In the genomic region with DNA sequence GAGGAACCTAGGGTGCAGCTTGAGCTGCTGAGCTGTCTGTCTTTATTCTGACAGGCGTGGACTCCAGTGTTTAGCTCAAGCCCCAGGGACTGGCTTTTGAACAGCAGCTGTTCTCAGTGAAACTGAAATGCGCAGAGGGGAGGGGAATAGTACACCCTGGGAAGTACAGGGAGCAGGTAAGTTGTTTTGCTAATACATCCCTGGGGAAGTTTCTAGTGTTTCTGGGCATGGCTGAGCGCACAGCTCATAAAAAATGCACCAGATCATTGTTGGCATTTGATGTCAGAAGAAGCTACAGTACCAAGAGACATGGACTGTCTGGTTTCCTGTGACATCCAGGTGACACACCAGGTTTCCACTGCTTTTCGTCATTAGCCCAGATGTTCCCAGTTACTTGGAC, we compare ENCODE assay signal across 23 cellular contexts.
A peak's percentile ranks its signal among the peaks of the same experiment; 100 is the strongest.
DNase-seq lines count a peak whose midpoint lies in the region; ATAC-seq and TF ChIP-seq lines count a peak whose summit lies in the region.
"Had no signal": no experiment of that assay in that cellular context is flagged by ENCODE, and none has a peak within 500 bp of the region (broad histone marks: within the 10 kb centered on the region; RNA-seq: fewer than 3 reads in every experiment).

No MANE protein-coding gene starts in this region.

- H3K27ac ChIP-seq in neural cell (ENCODE audit: low read length), result peak overlapping the region; percentile 79
- H3K27ac ChIP-seq in PC-3 (ENCODE audit: low read length), result no peak overlapping the region
- H3K27ac ChIP-seq: ascending aorta, heart left ventricle, KMS-11, Peyer's patch, psoas muscle, SJSA1, skin epidermis, testis had no signal

- no peak for TF ChIP-seq CTCF in neural cell (IDR thresholded peaks at IDR 0.05; ENCODE audit: poor library complexity, severe bottlenecking)
- TF ChIP-seq CTCF in PC-3 (conservative IDR thresholded peaks at IDR 0.05; ENCODE audit: low read depth, low read length), result no peak

- ATAC-seq in HG02970 (IDR thresholded peaks at IDR 0.05; ENCODE audit: low FRiP score, unreplicated experiment) (no peak), PC-3 (no peak), HG03571 (IDR thresholded peaks at IDR 0.05; ENCODE audit: unreplicated experiment) (no peak)
- ATAC-seq: activated naive CD4-positive, alpha-beta T cell treated with anti-CD3 and anti-CD28 coated beads, Interleukin-2, amount 50 U/mL, for 72 hours; activated T-helper 17 cell treated with anti-CD3 and anti-CD28 coated beads, Interleukin-2, amount 50 U/mL, for 72 hours; HCT116; heart left ventricle; left ventricle myocardium superior; psoas muscle; T-helper 17 cell had no signal

- H3K4me3 ChIP-seq in neural cell (ENCODE audit: low read length), result peak overlapping the region; percentile 30
- no peak overlapping the region for H3K4me3 ChIP-seq in PC-3 (ENCODE audit: low read length)
- H3K4me3 ChIP-seq: ascending aorta, heart left ventricle, Peyer's patch, psoas muscle, SJSA1, skin epidermis, testis had no signal

- intact Hi-C loops in PC-3 (cut with micrococcal nuclease), result no loop called here

- DNase-seq in DMS79 (lab: John Stamatoyannopoulos, UW) (peak; percentile 49), NCI-H187 treated with DMSO at 0.1 percent for 48 hours (lab: John Stamatoyannopoulos, UW) (peak; percentile 97), NCI-H69 (lab: John Stamatoyannopoulos, UW) (peak; percentile 95), PC-3 (no peak), NCI-H2081 (lab: John Stamatoyannopoulos, UW) (no peak)
- DNase-seq: activated CD4-positive, alpha-beta T cell treated with anti-CD3 and anti-CD28 coated beads, Interleukin-2, amount 50 U/mL, for 1 hour; heart left ventricle; left ventricle myocardium superior; Peyer's patch; psoas muscle; stimulated activated naive CD4-positive, alpha-beta T cell; T-helper 17 cell; testis had no signal

- H3K36me3 ChIP-seq in neural cell (ENCODE audit: insufficient read depth, low read length) (no peaks in the 10 kb centered on the region), PC-3 (ENCODE audit: low read depth, low read length) (no peaks in the 10 kb centered on the region)
- H3K36me3 ChIP-seq: ascending aorta, heart left ventricle, Peyer's patch, SJSA1 had no signal

- POLR2A ChIA-PET in PC-3 (lab: Charles Lee; ENCODE audit: unreplicated experiment), result no interaction called here

- H3F3A ChIP-seq in neural cell (ENCODE audit: insufficient read depth, low read length, poor library complexity, severe bottlenecking) (no peaks in the 10 kb centered on the region), PC-3 (ENCODE audit: low read length, unreplicated experiment) (no peaks in the 10 kb centered on the region)

- H3K9me3 ChIP-seq in neural cell (ENCODE audit: low read length), result no peaks in the 10 kb centered on the region
- H3K9me3 ChIP-seq in PC-3 (ENCODE audit: low read length), result no peaks in the 10 kb centered on the region
- H3K9me3 ChIP-seq: ascending aorta, heart left ventricle, Peyer's patch, psoas muscle, SJSA1, testis had no signal

- peak overlapping the region; percentile 20 for H3K4me2 ChIP-seq in neural cell (ENCODE audit: low read length)
- H3K4me2 ChIP-seq in PC-3 (ENCODE audit: low read length), result no peak overlapping the region
- H3K4me2 ChIP-seq: KMS-11 had no signal

- H2AFZ ChIP-seq in neural cell (ENCODE audit: low read depth, low read length), result no peak overlapping the region
- no peak overlapping the region for H2AFZ ChIP-seq in PC-3 (ENCODE audit: low read length)

- no peaks in the 10 kb centered on the region for H3K79me2 ChIP-seq in neural cell (replicated peaks; ENCODE audit: insufficient read depth, low read length)
- no peaks in the 10 kb centered on the region for H3K79me2 ChIP-seq in PC-3 (ENCODE audit: low read length)

- TF ChIP-seq EP300 in neural cell (conservative IDR thresholded peaks at IDR 0.05; ENCODE audit: poor library complexity, severe bottlenecking), result peak; percentile 49

- H3K9me2 ChIP-seq in neural cell (ENCODE audit: insufficient read depth, low read length) (no peaks in the 10 kb centered on the region), PC-3 (replicated peaks; ENCODE audit: low read length) (no peaks in the 10 kb centered on the region)

- H4K20me1 ChIP-seq in neural cell (ENCODE audit: insufficient read depth) (no peaks in the 10 kb centered on the region), PC-3 (ENCODE audit: low read length) (no peaks in the 10 kb centered on the region)

- H3K9ac ChIP-seq in neural cell (ENCODE audit: low read length) (peak overlapping the region; percentile 25), PC-3 (ENCODE audit: low read length) (no peak overlapping the region)
- H3K9ac ChIP-seq: KMS-11 had no signal

- no peak for TF ChIP-seq RAD21 in neural cell (conservative IDR thresholded peaks at IDR 0.05)

- CTCF ChIA-PET in PC-3 (lab: Charles Lee), result no interaction called here

- BruUV-seq in PC-3 (replicated peaks; lab: Mats Ljungman, UMichigan), result no TSS peak

- H3K4me1 ChIP-seq in PC-3 (ENCODE audit: insufficient read depth, low read length), result no peaks in the 10 kb centered on the region
- H3K4me1 ChIP-seq: ascending aorta, heart left ventricle, Peyer's patch, psoas muscle, testis had no signal

- H3K27me3 ChIP-seq in neural cell (ENCODE audit: insufficient read depth, low read depth, low read length) (no peaks in the 10 kb centered on the region), PC-3 (ENCODE audit: low read length) (no peaks in the 10 kb centered on the region)
- H3K27me3 ChIP-seq: ascending aorta, heart left ventricle, Peyer's patch, SJSA1, testis had no signal

TF ChIP-seq in neural cell, 6 proteins besides CTCF, POLR2A, EP300 and RAD21:
- TF ChIP-seq POLR2AphosphoS5 (IDR thresholded peaks at IDR 0.05) (peak; percentile 54), SMC3 (conservative IDR thresholded peaks at IDR 0.05; ENCODE audit: poor library complexity) (no peak)
TF ChIP-seq in neural cell: peak in this region for 1.

Comparison
In these comparisons a context has a peak if more than half of its experiments do, and no peak if none do; other contexts are left out.
1. DNase-seq: peak in DMS79 (single experiment), NCI-H187 treated with DMSO at 0.1 percent for 48 hours (single experiment) and NCI-H69 (single experiment); none in PC-3 (single experiment) and NCI-H2081 (0 of 2).